In the genomic region with DNA sequence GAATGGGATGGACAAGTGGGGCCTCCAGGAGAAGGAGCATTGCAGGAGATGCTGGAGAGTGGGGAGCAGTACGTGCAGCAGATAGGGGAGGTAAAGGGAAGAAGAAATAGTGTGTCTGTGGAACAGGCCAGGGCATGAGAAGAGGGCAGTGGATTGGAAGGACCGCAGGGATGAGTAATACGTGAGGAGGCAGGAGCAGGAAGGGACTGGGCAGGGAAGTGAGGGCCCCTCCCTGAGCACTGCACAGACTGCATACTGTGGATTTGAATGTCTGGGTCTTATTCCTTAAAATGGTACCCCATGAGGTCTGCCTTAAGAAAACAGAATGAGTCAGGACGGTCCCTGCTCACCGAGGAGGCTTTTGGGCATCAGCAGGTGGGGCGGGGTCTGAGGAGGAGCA, we compare ENCODE assay signal across 18 cellular contexts.
DNase-seq lines count a peak whose midpoint lies in the region; ATAC-seq and TF ChIP-seq lines count a peak whose summit lies in the region.
"Had no signal": no experiment of that assay in that cellular context is flagged by ENCODE, and none has a peak within 500 bp of the region (broad histone marks: within the 10 kb centered on the region; RNA-seq: fewer than 3 reads in every experiment).

No MANE protein-coding gene starts in this region.

- DNase-seq in adipocyte (ENCODE audit: low read depth) (no peak), epithelial cell of esophagus (ENCODE audit: low read depth) (peak; percentile 5), upper lobe of right lung (no peak), NCI-H82 treated with DMSO at 0.1 percent for 48 hours (lab: John Stamatoyannopoulos, UW; ENCODE audit: unreplicated experiment) (no peak), SW480 (ENCODE audit: low spot score) (no peak), NCI-H2196 treated with DMSO at 0.1 percent for 48 hours (lab: John Stamatoyannopoulos, UW; ENCODE audit: unreplicated experiment) (no peak)
- DNase-seq: CD8-positive, alpha-beta memory T cell; DMS53; HFFc6; IMR-90; Karpas-422; NCI-H1417 treated with DMSO at 0.1 percent for 48 hours; NCI-H187 treated with DMSO at 0.1 percent for 48 hours; NCI-H446 treated with DMSO at 0.1 percent for 48 hours; NCI-H69; SHP77 treated with DMSO at 0.1 percent for 48 hours had no signal

- H3K27me3 ChIP-seq in HUES6 (ENCODE audit: control insufficient read depth, insufficient read depth, low read length) (no peaks in the 10 kb centered on the region), adipocyte (replicated peaks; ENCODE audit: control insufficient read depth, insufficient read depth, low read length) (no peaks in the 10 kb centered on the region), upper lobe of right lung (no peaks in the 10 kb centered on the region)
- H3K27me3 ChIP-seq: BLaER1 treated with 17β-estradiol and CSF1 and Interleukin-3, amounts not matched to agents 10 nM and 100 nM had no signal

- H3K36me3 ChIP-seq in HUES6 (ENCODE audit: control insufficient read depth, insufficient read depth, low read length) (no peaks in the 10 kb centered on the region), adipocyte (ENCODE audit: control insufficient read depth, insufficient read depth, low read length, severe bottlenecking) (no peaks in the 10 kb centered on the region), upper lobe of right lung (no peaks in the 10 kb centered on the region)
- H3K36me3 ChIP-seq: BLaER1 treated with 17β-estradiol and CSF1 and Interleukin-3, amounts not matched to agents 10 nM and 100 nM had no signal

- H3K4me1 ChIP-seq in HUES6 (ENCODE audit: control insufficient read depth, insufficient read depth, low read length) (no peaks in the 10 kb centered on the region), adipocyte (ENCODE audit: control insufficient read depth, insufficient read depth, low read length) (no peaks in the 10 kb centered on the region), upper lobe of right lung (no peaks in the 10 kb centered on the region)
- H3K4me1 ChIP-seq: BLaER1 treated with 17β-estradiol and CSF1 and Interleukin-3, amounts not matched to agents 10 nM and 100 nM had no signal

- no peak overlapping the region for H3K27ac ChIP-seq in HUES6 (ENCODE audit: low read depth, low read length)
- no peak overlapping the region for H3K27ac ChIP-seq in upper lobe of right lung
- H3K27ac ChIP-seq: BLaER1 treated with 17β-estradiol and CSF1 and Interleukin-3, amounts not matched to agents 10 nM and 100 nM had no signal

- intact Hi-C loops in upper lobe of right lung (cut with DNase I) = no loop called here

- peak; percentile 22 for ATAC-seq in upper lobe of right lung

- TF ChIP-seq CTCF in epithelial cell of esophagus (IDR thresholded peaks at IDR 0.05; ENCODE audit: insufficient read depth, low read depth, low read length, missing control alignments) = no peak
- TF ChIP-seq CTCF in upper lobe of right lung (IDR thresholded peaks at IDR 0.05) = no peak

- H3K9me3 ChIP-seq in HUES6 (ENCODE audit: control insufficient read depth, insufficient read depth, low read depth, low read length) = peaks cover 16% of the 10 kb centered on the region; the same call in 1 of the 2 replicates
- H3K9me3 ChIP-seq in adipocyte (ENCODE audit: control insufficient read depth, low read length) = no peaks in the 10 kb centered on the region
- no peaks in the 10 kb centered on the region for H3K9me3 ChIP-seq in upper lobe of right lung

- peak overlapping the region; percentile 43; the same call in 1 of the 2 replicates for H3K4me3 ChIP-seq in HUES6 (ENCODE audit: low read depth, low read length)
- peak overlapping the region; percentile 37 for H3K4me3 ChIP-seq in adipocyte (ENCODE audit: low read length)
- H3K4me3 ChIP-seq in epithelial cell of esophagus (ENCODE audit: low read length) = no peak overlapping the region
- H3K4me3 ChIP-seq in upper lobe of right lung = peak overlapping the region; percentile 16
- H3K4me3 ChIP-seq: BLaER1 treated with 17β-estradiol and CSF1 and Interleukin-3, amounts not matched to agents 10 nM and 100 nM had no signal

- H3K9ac ChIP-seq in HUES6 (ENCODE audit: low read length) = no peak overlapping the region
- H3K9ac ChIP-seq in adipocyte (ENCODE audit: low read length) = no peak overlapping the region
- H3K9ac ChIP-seq: BLaER1 treated with 17β-estradiol and CSF1 and Interleukin-3, amounts not matched to agents 10 nM and 100 nM had no signal
